In the genomic region with DNA sequence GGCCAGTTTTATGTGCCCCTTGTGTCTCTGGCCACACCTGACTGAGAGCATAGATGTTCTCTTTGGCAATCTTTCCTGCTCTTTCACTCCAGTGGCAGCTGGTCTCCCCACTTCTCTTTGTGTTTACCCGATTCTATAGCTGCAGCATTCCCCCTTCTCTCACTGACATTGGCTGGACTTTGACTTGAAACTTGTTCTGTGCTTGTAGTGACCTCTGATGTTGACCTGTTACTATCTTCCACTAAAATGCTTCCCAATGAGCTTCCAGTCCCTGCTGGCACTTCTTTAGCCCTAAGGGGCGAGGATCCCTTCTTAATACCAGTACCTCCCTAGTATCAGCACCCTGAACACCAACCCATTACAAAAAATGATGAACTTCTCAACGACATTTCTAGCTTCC, we compare ENCODE assay signal across 1 cellular context.
TF ChIP-seq lines count a peak whose summit lies in the region.

No MANE protein-coding gene starts in this region.

TF ChIP-seq in endothelial cell of umbilical vein, 7 proteins besides CTCF, POLR2A, EP300 and RAD21 (continued from another document):
- no peak for TF ChIP-seq POLR2AphosphoS5 (IDR thresholded peaks at IDR 0.05; ENCODE audit: insufficient read depth, low read depth, low read length)
- TF ChIP-seq, protein P1, sequence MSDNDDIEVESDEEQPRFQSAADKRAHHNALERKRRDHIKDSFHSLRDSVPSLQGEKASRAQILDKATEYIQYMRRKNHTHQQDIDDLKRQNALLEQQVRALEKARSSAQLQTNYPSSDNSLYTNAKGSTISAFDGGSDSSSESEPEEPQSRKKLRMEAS (IDR thresholded peaks at IDR 0.05; ENCODE audit: insufficient read depth, insufficient read length) = no peak
